29 cellular contexts compared by ENCODE assay signal in the genomic region with DNA sequence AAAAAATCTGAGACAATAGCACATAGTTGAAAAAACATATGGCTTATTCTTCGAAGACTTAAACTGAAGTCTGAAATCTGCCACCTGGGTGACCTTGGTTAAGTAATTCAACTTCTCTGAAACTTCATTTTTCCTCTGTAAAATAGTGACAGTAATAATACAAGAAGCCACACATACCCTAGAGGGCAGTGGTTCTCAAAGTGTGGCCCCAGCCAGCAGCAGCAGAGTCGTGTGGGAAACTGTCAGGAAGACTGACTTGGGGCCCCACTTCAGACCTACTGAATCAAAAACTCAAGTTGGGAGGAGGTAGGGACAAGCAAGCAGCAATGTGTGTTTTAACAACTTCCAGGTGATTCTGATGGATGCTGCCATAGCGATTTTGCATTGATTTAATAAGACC.
DNase-seq lines count a peak whose midpoint lies in the region; ATAC-seq, FAIRE-seq and TF ChIP-seq lines count a peak whose summit lies in the region.
"Had no signal": no experiment of that assay in that cellular context is flagged by ENCODE, and none has a peak within 500 bp of the region (broad histone marks: within the 10 kb centered on the region; RNA-seq: fewer than 3 reads in every experiment).

No MANE protein-coding gene starts in this region.

- DNase-seq in activated naive CD4-positive, alpha-beta T cell treated with anti-CD3 and anti-CD28 coated beads for 36 hours, result peak; percentile 28
- DNase-seq in activated naive CD4-positive, alpha-beta T cell treated with anti-CD3 and anti-CD28 coated beads, Interleukin-2, amount 50 U/mL, for 16 hours, result no peak
- peak; percentile 19 for DNase-seq in NAMALWA (ENCODE audit: low spot score)
- DNase-seq in naive thymus-derived CD8-positive, alpha-beta T cell, result peak in 8 of 10 donors; percentile 4 to 67 (median 19)
- no peak for DNase-seq in urothelium cell line (ENCODE audit: low spot score)
- no peak for DNase-seq in NCI-H446 treated with DMSO at 0.1 percent for 48 hours (lab: John Stamatoyannopoulos, UW)
- DNase-seq: activated B cell treated with CpG ODN at 0.5 μM for 24 hours; activated T-cell treated with anti-CD3 and anti-CD28 coated beads, Interleukin-2, amount 50 U/mL, for 4 hours; amygdala; effector memory CD8-positive, alpha-beta T cell; kidney; NCI-H1048; NCI-H187 treated with DMSO at 0.1 percent for 48 hours; NCI-H526 treated with DMSO at 0.1 percent for 48 hours; nephron progenitor cell; pancreas; right cardiac atrium; SK-N-SH; stimulated activated CD4-positive, alpha-beta T cell treated with anti-CD3 and anti-CD28 coated beads, Interleukin-4, amount 100 ng/mL, for 1 hour; stimulated activated naive B cell treated with anti-CD40 and anti-IgM and Interleukin-4, amounts not matched to agents 10 μg/mL and 1 μg/mL and 100 μg/mL, for 72 hours had no signal

- TF ChIP-seq CTCF in VCaP (conservative IDR thresholded peaks at IDR 0.05), result 0 out of 2 replicates have a peak, but pooled peaks have one; percentile 12

- CTCF ChIA-PET in activated naive CD4-positive, alpha-beta T cell treated with anti-CD3 and anti-CD28 coated beads for 36 hours (lab: Charles Lee), result interaction anchor here (0.6 to 1.8 kb wide), 3 partner anchors 33 to 540 kb away, joined by 4 to 14 read pairs (median 6); no protein-coding TSS in a partner anchor

- no peaks in the 10 kb centered on the region for H3K9me3 Mint-ChIP-seq in activated naive CD4-positive, alpha-beta T cell treated with anti-CD3 and anti-CD28 coated beads for 36 hours
- peaks cover 0 to 2% (median 0%) of the 10 kb centered on the region in 9 donors for H3K9me3 Mint-ChIP-seq in naive thymus-derived CD8-positive, alpha-beta T cell
- H3K9me3 Mint-ChIP-seq: activated B cell treated with CpG ODN at 0.5 μM for 24 hours; activated T-cell treated with anti-CD3 and anti-CD28 coated beads, Interleukin-2, amount 50 U/mL, for 4 hours; stimulated activated naive B cell treated with anti-CD40 and anti-IgM and Interleukin-4, amounts not matched to agents 10 μg/mL and 1 μg/mL and 100 μg/mL, for 72 hours had no signal

- H3K27ac ChIP-seq in VCaP, result no peak overlapping the region
- H3K27ac ChIP-seq: BLaER1 treated with 17β-estradiol and CSF1 and Interleukin-3, amounts not matched to agents 10 nM and 100 nM; coronary artery; pancreas; RWPE1; thoracic aorta had no signal

- intact Hi-C loops in activated naive CD4-positive, alpha-beta T cell treated with anti-CD3 and anti-CD28 coated beads for 36 hours (cut with micrococcal nuclease), result loop anchor here (2.0 to 5.0 kb wide), 3 partner anchors 79 to 145 kb away; no protein-coding TSS in a partner anchor

- H3K4me3 Mint-ChIP-seq in activated naive CD4-positive, alpha-beta T cell treated with anti-CD3 and anti-CD28 coated beads for 36 hours, result no peak overlapping the region
- no peak overlapping the region for H3K4me3 Mint-ChIP-seq in naive thymus-derived CD8-positive, alpha-beta T cell
- H3K4me3 Mint-ChIP-seq: activated B cell treated with CpG ODN at 0.5 μM for 24 hours; activated T-cell treated with anti-CD3 and anti-CD28 coated beads, Interleukin-2, amount 50 U/mL, for 4 hours; effector memory CD8-positive, alpha-beta T cell; nephron progenitor cell; stimulated activated naive B cell treated with anti-CD40 and anti-IgM and Interleukin-4, amounts not matched to agents 10 μg/mL and 1 μg/mL and 100 μg/mL, for 72 hours had no signal

- no peak overlapping the region for H3K27ac Mint-ChIP-seq in activated naive CD4-positive, alpha-beta T cell treated with anti-CD3 and anti-CD28 coated beads for 36 hours
- peak overlapping the region in 3 of 10 donors; percentile 30 to 80 (median 32) for H3K27ac Mint-ChIP-seq in naive thymus-derived CD8-positive, alpha-beta T cell
- H3K27ac Mint-ChIP-seq: activated B cell treated with CpG ODN at 0.5 μM for 24 hours; effector memory CD8-positive, alpha-beta T cell; nephron progenitor cell; stimulated activated naive B cell treated with anti-CD40 and anti-IgM and Interleukin-4, amounts not matched to agents 10 μg/mL and 1 μg/mL and 100 μg/mL, for 72 hours had no signal

- H3K36me3 Mint-ChIP-seq in activated naive CD4-positive, alpha-beta T cell treated with anti-CD3 and anti-CD28 coated beads for 36 hours (ENCODE audit: low read depth), result no peaks in the 10 kb centered on the region
- no peaks in the 10 kb centered on the region for H3K36me3 Mint-ChIP-seq in naive thymus-derived CD8-positive, alpha-beta T cell
- H3K36me3 Mint-ChIP-seq: stimulated activated naive B cell treated with anti-CD40 and anti-IgM and Interleukin-4, amounts not matched to agents 10 μg/mL and 1 μg/mL and 100 μg/mL, for 72 hours had no signal

- FAIRE-seq in urothelium cell line (lab: Jason Lieb, UNC), result no peak
- FAIRE-seq: bronchial epithelial cell, frontal cortex, kidney, pancreas had no signal

- peak; percentile 67 to 79 for ATAC-seq in naive thymus-derived CD8-positive, alpha-beta T cell
- no peak for ATAC-seq in GM19452 (IDR thresholded peaks at IDR 0.05; ENCODE audit: unreplicated experiment)
- ATAC-seq: activated T-cell treated with anti-CD3 and anti-CD28 coated beads, Interleukin-2, amount 50 U/mL, for 4 hours; effector memory CD8-positive, alpha-beta T cell; esophagus mucosa; pancreas; right cardiac atrium; stimulated activated naive B cell treated with anti-CD40 and anti-IgM and Interleukin-4, amounts not matched to agents 10 μg/mL and 1 μg/mL and 100 μg/mL, for 72 hours had no signal

- H3K4me1 Mint-ChIP-seq in activated naive CD4-positive, alpha-beta T cell treated with anti-CD3 and anti-CD28 coated beads for 36 hours (ENCODE audit: low read depth), result peaks cover 4% of the 10 kb centered on the region
- H3K4me1 Mint-ChIP-seq in naive thymus-derived CD8-positive, alpha-beta T cell, result peaks cover 2 to 8% (median 5%) of the 10 kb centered on the region in 4 donors
- H3K4me1 Mint-ChIP-seq: activated B cell treated with CpG ODN at 0.5 μM for 24 hours had no signal

- POLR2A ChIA-PET in naive thymus-derived CD8-positive, alpha-beta T cell (lab: Charles Lee), result interaction anchor here (0.8 kb wide), 1 partner anchor 305 kb away, joined by 3 read pairs; no protein-coding TSS in a partner anchor

- no peaks in the 10 kb centered on the region for H3K27me3 Mint-ChIP-seq in activated naive CD4-positive, alpha-beta T cell treated with anti-CD3 and anti-CD28 coated beads for 36 hours (ENCODE audit: low read depth)
- peaks cover 0 to 2% (median 0%) of the 10 kb centered on the region in 5 donors for H3K27me3 Mint-ChIP-seq in naive thymus-derived CD8-positive, alpha-beta T cell

Comparison
In these comparisons a context has a peak if more than half of its experiments do, and no peak if none do; other contexts are left out.
1. DNase-seq: peak in activated naive CD4-positive, alpha-beta T cell treated with anti-CD3 and anti-CD28 coated beads for 36 hours (single experiment), NAMALWA (single experiment) and naive thymus-derived CD8-positive, alpha-beta T cell (8 of 10); none in activated naive CD4-positive, alpha-beta T cell treated with anti-CD3 and anti-CD28 coated beads, Interleukin-2, amount 50 U/mL, for 16 hours (single experiment), urothelium cell line (single experiment) and NCI-H446 treated with DMSO at 0.1 percent for 48 hours (single experiment).